19 cellular contexts compared by ENCODE assay signal in the genomic region with DNA sequence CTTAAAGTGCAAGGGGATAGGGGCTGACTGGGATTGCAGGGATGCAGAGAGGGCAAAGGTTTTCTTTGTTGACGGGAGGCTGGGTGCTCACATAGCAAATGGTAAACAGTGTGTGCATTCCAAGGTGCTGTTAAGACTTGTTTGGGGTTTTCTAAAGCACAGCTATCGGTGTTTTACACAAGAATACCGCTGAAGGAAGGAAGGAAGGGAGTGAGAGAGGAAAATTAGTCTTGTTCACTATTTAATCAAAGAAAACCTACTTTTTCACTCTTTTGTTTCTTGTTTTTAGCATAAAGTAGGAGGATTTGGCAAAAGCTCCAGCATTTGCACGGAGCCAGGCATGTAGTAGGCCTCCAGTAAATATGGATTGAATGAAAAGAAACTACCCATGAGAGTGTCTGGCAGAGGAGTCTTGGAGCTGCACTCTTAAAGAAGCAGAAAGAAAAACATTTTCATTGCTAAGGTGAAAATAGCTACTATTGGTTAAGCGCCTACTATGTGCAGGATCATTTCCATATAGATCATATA.
DNase-seq lines count a peak whose midpoint lies in the region; ATAC-seq and TF ChIP-seq lines count a peak whose summit lies in the region.
"Had no signal": no experiment of that assay in that cellular context is flagged by ENCODE, and none has a peak within 500 bp of the region (broad histone marks: within the 10 kb centered on the region; RNA-seq: fewer than 3 reads in every experiment).

No MANE protein-coding gene starts in this region.

- peak overlapping the region; percentile 11 for H3K27ac ChIP-seq in caudate nucleus (ENCODE audit: low read depth, low read length)
- H3K27ac ChIP-seq in body of pancreas = no peak overlapping the region
- peak overlapping the region in 1 of 12 donors; percentile 38 for H3K27ac ChIP-seq in heart left ventricle
- H3K27ac ChIP-seq: C4-2B, upper lobe of right lung had no signal

- H3K36me3 Mint-ChIP-seq in immature natural killer cell = no peaks in the 10 kb centered on the region
- H3K36me3 Mint-ChIP-seq: stimulated activated effector memory CD8-positive, alpha-beta T cell treated with anti-CD3 and anti-CD28 coated beads, Interleukin-12 subunit alpha, Interleukin-12 subunit beta, amount 100 ng/mL, for 72 hours had no signal

- H3K4me3 ChIP-seq in iPS-15b (ENCODE audit: low read depth, low read length) (peak overlapping the region; percentile 30), skeletal muscle satellite cell (ENCODE audit: low read length) (peak overlapping the region; percentile 30), body of pancreas (no peak overlapping the region), heart left ventricle (no peak overlapping the region)
- H3K4me3 ChIP-seq: right atrium auricular region, upper lobe of right lung had no signal

- ATAC-seq in body of pancreas (no peak), heart left ventricle (no peak), GM18868 (IDR thresholded peaks at IDR 0.05; ENCODE audit: unreplicated experiment) (no peak)
- ATAC-seq: natural killer cell treated with Interleukin-12 subunit alpha and Interleukin-12 subunit beta and Interleukin-15 and Interleukin-18, amount 100 ng/mL, for 72 hours; stimulated activated effector memory CD8-positive, alpha-beta T cell treated with anti-CD3 and anti-CD28 coated beads, Interleukin-12 subunit alpha, Interleukin-12 subunit beta, amount 100 ng/mL, for 72 hours; upper lobe of right lung had no signal

- H3K9me3 Mint-ChIP-seq in immature natural killer cell = peaks cover 0 to 11% (median 7%) of the 10 kb centered on the region in 6 donors
- H3K9me3 Mint-ChIP-seq: dendritic cell treated with granulocyte-macrophage colony-stimulating factor and Interleukin-4, amounts not matched to agents 40 ng/mL and 50 ng/mL, for 4 days had no signal

- 84 to 89% methylated on average over 5 of the region's 5 CpGs for WGBS in body of pancreas, 2 donors
- WGBS in heart left ventricle, 4 donors = 76 to 84% (median 80%) methylated on average over 5 of the region's 5 CpGs

- peak; percentile 28 for DNase-seq in HuH-7 (ENCODE audit: low spot score)
- no peak for DNase-seq in caudate nucleus (lab: John Stamatoyannopoulos, UW)
- DNase-seq in immature natural killer cell = no peak
- no peak for DNase-seq in body of pancreas
- no peak for DNase-seq in heart left ventricle
- DNase-seq: activated CD4-positive, alpha-beta T cell treated with anti-CD3 and anti-CD28 coated beads, Interleukin-2, amount 50 U/mL, for 1 hour; DMS79 treated with DMSO at 0.1 percent for 48 hours; NK-92 treated with Interleukin-12 subunit alpha and Interleukin-12 subunit beta, amount 100 ng/mL, for 24 hours; SHP77 treated with DMSO at 0.1 percent for 48 hours; T-helper 9 cell; upper lobe of right lung had no signal

- H3K9ac ChIP-seq in iPS-15b (ENCODE audit: low read depth, low read length) (peak overlapping the region; percentile 38), skeletal muscle satellite cell (ENCODE audit: low read depth, low read length) (peak overlapping the region; percentile 63)

- peaks cover 1 to 2% (median 2%) of the 10 kb centered on the region in 3 donors for H3K27me3 Mint-ChIP-seq in immature natural killer cell (ENCODE audit: low read depth in 3 of 3)
- H3K27me3 Mint-ChIP-seq: dendritic cell treated with granulocyte-macrophage colony-stimulating factor and Interleukin-4, amounts not matched to agents 40 ng/mL and 50 ng/mL, for 4 days; natural killer cell treated with Interleukin-12 subunit alpha and Interleukin-12 subunit beta and Interleukin-15 and Interleukin-18, amount 100 ng/mL, for 72 hours had no signal

- H3K4me1 ChIP-seq in iPS-15b (ENCODE audit: control insufficient read depth, insufficient read depth, low read length) = peaks cover 40% of the 10 kb centered on the region
- peaks cover 57% of the 10 kb centered on the region for H3K4me1 ChIP-seq in skeletal muscle satellite cell (ENCODE audit: control insufficient read depth, insufficient read depth, low read length)
- peaks cover 3% of the 10 kb centered on the region for H3K4me1 ChIP-seq in body of pancreas
- H3K4me1 ChIP-seq in heart left ventricle = peaks cover 0 to 7% (median 0%) of the 10 kb centered on the region in 12 donors
- H3K4me1 ChIP-seq: right atrium auricular region, upper lobe of right lung had no signal

- intact Hi-C loops in body of pancreas (cut with DNase I) (no loop called here), heart left ventricle (cut with DNase I) (no loop called here)

- no peaks in the 10 kb centered on the region for H3K36me3 ChIP-seq in iPS-15b (ENCODE audit: control insufficient read depth, insufficient read depth, low read length)
- H3K36me3 ChIP-seq in skeletal muscle satellite cell (ENCODE audit: insufficient read depth, low read length) = peaks cover 2% of the 10 kb centered on the region
- H3K36me3 ChIP-seq in body of pancreas (replicated peaks in 1 of 2; ENCODE audit: insufficient read depth in 1 of 2, low read depth in 2 of 2) = peaks cover 0 to 6% of the 10 kb centered on the region in 2 donors
- H3K36me3 ChIP-seq in heart left ventricle = peaks cover 0 to 27% (median 2%) of the 10 kb centered on the region in 9 donors
- H3K36me3 ChIP-seq: right atrium auricular region, upper lobe of right lung had no signal

- no peak for TF ChIP-seq CTCF in body of pancreas (IDR thresholded peaks at IDR 0.05)
- no peak for TF ChIP-seq CTCF in heart left ventricle (IDR thresholded peaks at IDR 0.05)

- peak overlapping the region; percentile 55 for H3K4me2 ChIP-seq in skeletal muscle satellite cell (ENCODE audit: low read length)

- H3K27me3 ChIP-seq in iPS-15b (ENCODE audit: control insufficient read depth, insufficient read depth, low read length) (no peaks in the 10 kb centered on the region), skeletal muscle satellite cell (ENCODE audit: control insufficient read depth, insufficient read depth, low read length) (no peaks in the 10 kb centered on the region), body of pancreas (no peaks in the 10 kb centered on the region), heart left ventricle (no peaks in the 10 kb centered on the region)
- H3K27me3 ChIP-seq: right atrium auricular region, upper lobe of right lung had no signal

- H3K4me1 Mint-ChIP-seq in immature natural killer cell = no peaks in the 10 kb centered on the region
- H3K4me1 Mint-ChIP-seq: stimulated activated effector memory CD8-positive, alpha-beta T cell treated with anti-CD3 and anti-CD28 coated beads, Interleukin-12 subunit alpha, Interleukin-12 subunit beta, amount 100 ng/mL, for 72 hours had no signal

- no peak overlapping the region for H3K4me3 Mint-ChIP-seq in immature natural killer cell
- H3K4me3 Mint-ChIP-seq: dendritic cell treated with granulocyte-macrophage colony-stimulating factor and Interleukin-4, amounts not matched to agents 40 ng/mL and 50 ng/mL, for 4 days; natural killer cell treated with Interleukin-12 subunit alpha and Interleukin-12 subunit beta and Interleukin-15 and Interleukin-18, amount 100 ng/mL, for 72 hours; stimulated activated effector memory CD8-positive, alpha-beta T cell treated with anti-CD3 and anti-CD28 coated beads, Interleukin-12 subunit alpha, Interleukin-12 subunit beta, amount 100 ng/mL, for 72 hours had no signal

- TF ChIP-seq POLR2A in body of pancreas (IDR thresholded peaks at IDR 0.05) (no peak), heart left ventricle (IDR thresholded peaks at IDR 0.05) (no peak)

- H3K27ac Mint-ChIP-seq in immature natural killer cell = no peak overlapping the region
- H3K27ac Mint-ChIP-seq: dendritic cell treated with granulocyte-macrophage colony-stimulating factor and Interleukin-4, amounts not matched to agents 40 ng/mL and 50 ng/mL, for 4 days; natural killer cell treated with Interleukin-12 subunit alpha and Interleukin-12 subunit beta and Interleukin-15 and Interleukin-18, amount 100 ng/mL, for 72 hours; stimulated activated effector memory CD8-positive, alpha-beta T cell treated with anti-CD3 and anti-CD28 coated beads, Interleukin-12 subunit alpha, Interleukin-12 subunit beta, amount 100 ng/mL, for 72 hours had no signal

- H3K9me3 ChIP-seq in iPS-15b (ENCODE audit: control insufficient read depth, insufficient read depth, low read length) (no peaks in the 10 kb centered on the region), skeletal muscle satellite cell (replicated peaks; ENCODE audit: low read length) (no peaks in the 10 kb centered on the region), body of pancreas (no peaks in the 10 kb centered on the region), heart left ventricle (no peaks in the 10 kb centered on the region)
- H3K9me3 ChIP-seq: right atrium auricular region, upper lobe of right lung had no signal

Comparison
In these comparisons a context has a peak if more than half of its experiments do, and no peak if none do; other contexts are left out.
1. H3K4me3 ChIP-seq: peak in iPS-15b (single experiment) and skeletal muscle satellite cell (single experiment); none in body of pancreas (0 of 2) and heart left ventricle (0 of 12).